8 cellular contexts compared by ENCODE assay signal in genomic region chr11:36564376-36565032, GRCh38. TPM values are rescaled to one million over a fixed set of nuclear protein-coding genes. Genes with fewer than 3 reads are reported as not detected.
DNase-seq lines count a peak whose midpoint lies in the region; ATAC-seq, FAIRE-seq and TF ChIP-seq lines count a peak whose summit lies in the region.

No MANE protein-coding gene starts in this region.

- 1 to 3% methylated on average over 15 of the region's 15 CpGs for WGBS in body of pancreas, 2 donors
- WGBS in sigmoid colon, 2 donors: 4 to 14% methylated on average over 15 of the region's 15 CpGs

- CTCF ChIA-PET in CD8-positive, alpha-beta T cell (lab: Charles Lee): interaction anchor here (0.8 to 9.0 kb wide), 21 partner anchors 9 to 188 kb away, joined by 3 to 134 read pairs (median 4); no protein-coding TSS in a partner anchor

- POLR2A ChIA-PET in CD8-positive, alpha-beta T cell (lab: Charles Lee): interaction anchor here (1.4 kb wide), 1 partner anchor 182 kb away, joined by 3 read pairs; no protein-coding TSS in a partner anchor

- no peak overlapping the region for H3K9ac ChIP-seq in Karpas-422 (ENCODE audit: low read length)

- H3K79me2 ChIP-seq in Karpas-422 (ENCODE audit: low read length): no peaks in the 10 kb centered on the region

- no peak overlapping the region for H3K27ac Mint-ChIP-seq in CD8-positive, alpha-beta T cell

- peak; percentile 71 for TF ChIP-seq CTCF in CD8-positive, alpha-beta T cell (IDR thresholded peaks at IDR 0.05)
- TF ChIP-seq CTCF in body of pancreas (IDR thresholded peaks at IDR 0.05): peak; percentile 44 to 85 (median 73)
- TF ChIP-seq CTCF in sigmoid colon (IDR thresholded peaks at IDR 0.05): peak; percentile 43 to 74 (median 60)

- H3K27me3 ChIP-seq in CD8-positive, alpha-beta T cell (ENCODE audit: insufficient read depth, low read length): no peaks in the 10 kb centered on the region
- no peaks in the 10 kb centered on the region for H3K27me3 ChIP-seq in Karpas-422 (ENCODE audit: low read length)
- 0 out of 2 replicates have a peak, but pooled peaks cover 5% of the 10 kb centered on the region for H3K27me3 ChIP-seq in SJCRH30
- no peaks in the 10 kb centered on the region for H3K27me3 ChIP-seq in body of pancreas
- H3K27me3 ChIP-seq in sigmoid colon: no peaks in the 10 kb centered on the region

- no peaks in the 10 kb centered on the region for H3K9me2 ChIP-seq in Karpas-422 (replicated peaks; ENCODE audit: insufficient read depth, low read length)

- H3K4me1 ChIP-seq in CD8-positive, alpha-beta T cell (ENCODE audit: insufficient read depth, low read length): peaks cover 3% of the 10 kb centered on the region
- H3K4me1 ChIP-seq in Karpas-422 (ENCODE audit: low read length) (no peaks in the 10 kb centered on the region), SJCRH30 (peaks cover 9% of the 10 kb centered on the region; the same call in 1 of the 2 replicates), body of pancreas (peaks cover 6% of the 10 kb centered on the region), sigmoid colon (peaks cover 0 to 8% (median 7%) of the 10 kb centered on the region in 4 donors)

- no peak for TF ChIP-seq POLR2A in body of pancreas (IDR thresholded peaks at IDR 0.05)
- TF ChIP-seq POLR2A in sigmoid colon (IDR thresholded peaks at IDR 0.05): no peak

- intact Hi-C loops in CD8-positive, alpha-beta T cell (cut with DNase I, micrococcal nuclease): loop anchor here (1.0 to 5.0 kb wide), 2 partner anchors 108 to 183 kb away; no protein-coding TSS in a partner anchor
- intact Hi-C loops in body of pancreas (cut with DNase I): no loop called here
- intact Hi-C loops in sigmoid colon (cut with DNase I): loop anchor here (1.0 to 2.0 kb wide), 3 partner anchors 58 to 182 kb away; no protein-coding TSS in a partner anchor

- H3K9me3 ChIP-seq in CD8-positive, alpha-beta T cell (ENCODE audit: low read length): no peaks in the 10 kb centered on the region
- H3K9me3 ChIP-seq in Karpas-422 (ENCODE audit: low read length) (no peaks in the 10 kb centered on the region), SJCRH30 (replicated peaks) (no peaks in the 10 kb centered on the region), body of pancreas (no peaks in the 10 kb centered on the region), sigmoid colon (peaks cover 0 to 4% (median 0%) of the 10 kb centered on the region in 4 donors)

- no peaks in the 10 kb centered on the region for H3K36me3 Mint-ChIP-seq in CD8-positive, alpha-beta T cell

- peaks cover 3% of the 10 kb centered on the region for H3K9me3 Mint-ChIP-seq in CD8-positive, alpha-beta T cell

- peak; percentile 59 for ATAC-seq in CD8-positive, alpha-beta T cell
- ATAC-seq in body of pancreas (peak; percentile 77), HG02840 (IDR thresholded peaks at IDR 0.05; ENCODE audit: low FRiP score, unreplicated experiment) (no peak)

- H3K4me3 Mint-ChIP-seq in CD8-positive, alpha-beta T cell: peak overlapping the region; percentile 71

- peak; percentile 86 for FAIRE-seq in GM19239 (lab: Jason Lieb, UNC)

- H3K27me3 Mint-ChIP-seq in CD8-positive, alpha-beta T cell (ENCODE audit: low read depth): peaks cover 27% of the 10 kb centered on the region

- no peak overlapping the region for H3K4me3 ChIP-seq in CD8-positive, alpha-beta T cell (ENCODE audit: low read depth, low read length)
- H3K4me3 ChIP-seq in Karpas-422 (ENCODE audit: low read length) (no peak overlapping the region), SJCRH30 (no peak overlapping the region), body of pancreas (no peak overlapping the region), sigmoid colon (peak overlapping the region; percentile 20 to 46 (median 37))

- no peak for TF ChIP-seq EP300 in sigmoid colon (IDR thresholded peaks at IDR 0.05)

- H4K20me1 ChIP-seq in Karpas-422 (ENCODE audit: insufficient read depth, low read depth, low read length): no peaks in the 10 kb centered on the region

- peaks cover 13% of the 10 kb centered on the region for H3K4me1 Mint-ChIP-seq in CD8-positive, alpha-beta T cell (ENCODE audit: low read depth)

- peak in 5 of 7 experiments; percentile 17 to 58 (median 42) for DNase-seq in CD8-positive, alpha-beta T cell
- DNase-seq in GM19239 (ENCODE audit: insufficient read length, low spot score): peak; percentile 7
- DNase-seq in Karpas-422: peak; percentile 85
- peak; percentile 38 to 73 for DNase-seq in SJCRH30
- DNase-seq in body of pancreas: peak; percentile 52 to 74 (median 64)
- peak in 28 of 51 donors; percentile 3 to 68 (median 25) for DNase-seq in hypothalamus (lab: John Stamatoyannopoulos, UW)
- DNase-seq in sigmoid colon: no peak

- H2AFZ ChIP-seq in Karpas-422 (ENCODE audit: low read length): no peak overlapping the region

- H3K4me2 ChIP-seq in Karpas-422 (ENCODE audit: low read depth, low read length, poor library complexity, severe bottlenecking): peak overlapping the region; percentile 35

- no peak overlapping the region for H3K27ac ChIP-seq in CD8-positive, alpha-beta T cell (ENCODE audit: low read depth, low read length)
- H3K27ac ChIP-seq in Karpas-422 (ENCODE audit: low read length): no peak overlapping the region
- H3K27ac ChIP-seq in SJCRH30: no peak overlapping the region
- H3K27ac ChIP-seq in body of pancreas: no peak overlapping the region
- peak overlapping the region in 2 of 4 donors; percentile 38 to 47 for H3K27ac ChIP-seq in sigmoid colon

- H3K36me3 ChIP-seq in CD8-positive, alpha-beta T cell (ENCODE audit: insufficient read depth, low read length): no peaks in the 10 kb centered on the region
- H3K36me3 ChIP-seq in Karpas-422 (ENCODE audit: insufficient read depth, low read length) (no peaks in the 10 kb centered on the region), SJCRH30 (no peaks in the 10 kb centered on the region), body of pancreas (replicated peaks in 1 of 2; ENCODE audit: insufficient read depth in 1 of 2, low read depth in 2 of 2) (no peaks in the 10 kb centered on the region), sigmoid colon (no peaks in the 10 kb centered on the region)

RNA-seq across cellular contexts. Expression of gene RAG1, which starts 3.3 kb away (rescaled TPM):
- total RNA-seq in CD8-positive, alpha-beta T cell: under 1 TPM in 1 of 2 experiments, not detected in 1; 0.08 TPM
- total RNA-seq in Karpas-422 (2014; rRNA removed; shearing (Covaris generic); ENCODE audit: low replicate concordance): 0.34 and 0.72 TPM in 2 replicates
- 0.18 and 0.53 TPM in 2 replicates for total RNA-seq in SJCRH30 (2014; rRNA removed; shearing (Covaris generic))
- under 1 TPM; 0.33 to 0.52 TPM for total RNA-seq in body of pancreas
- total RNA-seq in sigmoid colon: under 1 TPM; 0.41 to 0.83 (median 0.69) TPM
- polyA plus RNA-seq in sigmoid colon: 1 to 10 TPM in 1 of 3 donors, under 1 TPM in 2; 0.22 to 1.6 (median 0.60) TPM

RNA-seq across cellular contexts. Expression of gene IFTAP, which starts 29.8 kb away (rescaled TPM):
- total RNA-seq in CD8-positive, alpha-beta T cell: under 1 TPM; 0.62 to 0.69 TPM
- total RNA-seq in Karpas-422 (2014; rRNA removed; shearing (Covaris generic); ENCODE audit: low replicate concordance): not detected in 2 replicates
- 30.3 and 35.0 TPM in 2 replicates for total RNA-seq in SJCRH30 (2014; rRNA removed; shearing (Covaris generic))
- total RNA-seq in body of pancreas (10 to 100 TPM; 11.9 to 14.3 TPM), sigmoid colon (10 to 100 TPM; 38.5 to 77.3 (median 55.3) TPM)
- 10 to 100 TPM; 12.7 to 28.8 (median 19.9) TPM for polyA plus RNA-seq in sigmoid colon

RNA-seq across cellular contexts. Expression of gene RAG2, which starts 33.5 kb away (rescaled TPM):
- total RNA-seq in CD8-positive, alpha-beta T cell: not detected
- total RNA-seq in Karpas-422 (2014; rRNA removed; shearing (Covaris generic); ENCODE audit: low replicate concordance): not detected in 2 replicates
- 0.08 and 0.10 TPM in 2 replicates for total RNA-seq in SJCRH30 (2014; rRNA removed; shearing (Covaris generic))
- total RNA-seq in body of pancreas (not detected), sigmoid colon (not detected)
- polyA plus RNA-seq in sigmoid colon: not detected

RNA-seq across cellular contexts. Expression of gene TRAF6, which starts 54.4 kb away (rescaled TPM):
- 10 to 100 TPM; 29.7 to 31.3 TPM for total RNA-seq in CD8-positive, alpha-beta T cell
- total RNA-seq in Karpas-422 (2014; rRNA removed; shearing (Covaris generic); ENCODE audit: low replicate concordance): 8.7 and 13.2 TPM in 2 replicates
- 10.4 and 12.3 TPM in 2 replicates for total RNA-seq in SJCRH30 (2014; rRNA removed; shearing (Covaris generic))
- total RNA-seq in body of pancreas: 1 to 10 TPM; 7.5 to 9.2 TPM
- total RNA-seq in sigmoid colon: 10 to 100 TPM; 10.3 to 15.5 (median 12.4) TPM
- polyA plus RNA-seq in sigmoid colon: 1 to 10 TPM; 3.6 to 6.7 (median 4.2) TPM

Comparison
In these comparisons a context has a peak if more than half of its experiments do, and no peak if none do; other contexts are left out.
1. H3K4me3 ChIP-seq: peak in sigmoid colon (4 of 4); none in CD8-positive, alpha-beta T cell (single experiment), Karpas-422 (single experiment), SJCRH30 (single experiment) and body of pancreas (0 of 2).
2. RNA of gene IFTAP, which starts 29.8 kb away (total RNA-seq): 38.5 to 77.3 TPM in sigmoid colon, 30.3 to 35.0 TPM in SJCRH30 and 11.9 to 14.3 TPM in body of pancreas; 0.62 to 0.69 TPM in CD8-positive, alpha-beta T cell and not detected in Karpas-422; every median in the first group is over 4 times any median in the second.
3. Peak in every context shown above with its lines, with median percentiles within 50 percentile points of each other: CTCF ChIP-seq.